20 cellular contexts compared by ENCODE assay signal in genomic region chr14:103093856-103094405, GRCh38. TPM values are rescaled to one million over a fixed set of nuclear protein-coding genes. Genes with fewer than 3 reads are reported as not detected.
DNase-seq lines count a peak whose midpoint lies in the region; ATAC-seq and TF ChIP-seq lines count a peak whose summit lies in the region.
"Had no signal": no experiment of that assay in that cellular context is flagged by ENCODE, and none has a peak within 500 bp of the region (broad histone marks: within the 10 kb centered on the region; RNA-seq: fewer than 3 reads in every experiment).

No MANE protein-coding gene starts in this region.

- DNase-seq in hepatocyte (ENCODE audit: low spot score) (no peak), osteocyte (ENCODE audit: extremely low spot score, unreplicated experiment) (no peak), transverse colon (no peak), Kasumi-1 (lab: John Stamatoyannopoulos, UW) (no peak)
- DNase-seq in activated T-cell treated with anti-CD3 and anti-CD28 coated beads, Interleukin-2, amount 50 U/mL, for 48 hours: no peak
- DNase-seq: activated naive CD8-positive, alpha-beta T cell treated with anti-CD3 and anti-CD28 coated beads, Interleukin-2, amount 10 ng/mL, durations not matched to agents 7 days and 5 days; dorsolateral prefrontal cortex; MG63; NCI-H1694 treated with DMSO at 0.1 percent for 48 hours; stimulated activated CD4-positive, alpha-beta T cell treated with anti-CD3 and anti-CD28 coated beads, Interleukin-2, amount 100 ng/mL, for 48 hours; substantia nigra; WERI-Rb-1 had no signal

- H3K4me1 ChIP-seq in duodenal mucosa (ENCODE audit: control insufficient read depth in 1 of 2, insufficient read depth in 2 of 2, low read length in 2 of 2): peaks cover 31 to 42% of the 10 kb centered on the region in 2 donors
- H3K4me1 ChIP-seq in hepatocyte (ENCODE audit: insufficient read depth): peaks cover 22% of the 10 kb centered on the region
- H3K4me1 ChIP-seq in transverse colon: peaks cover 4 to 36% (median 18%) of the 10 kb centered on the region in 4 donors
- H3K4me1 ChIP-seq: breast epithelium had no signal

- no peak for TF ChIP-seq POLR2A in transverse colon (IDR thresholded peaks at IDR 0.05)

- WGBS in hepatocyte (ENCODE audit: low lambda C conversion rate, missing lambda C conversion rate): 73% methylated on average over 12 of the region's 13 CpGs
- 67% methylated on average over 1 to 13 of the region's 13 CpGs for WGBS in transverse colon (ENCODE audit: low coverage in 1 of 2), 2 donors

- H3K9me3 ChIP-seq in duodenal mucosa (ENCODE audit: control insufficient read depth in 1 of 2, low read length in 2 of 2) (no peaks in the 10 kb centered on the region), hepatocyte (ENCODE audit: low read depth) (no peaks in the 10 kb centered on the region), transverse colon (no peaks in the 10 kb centered on the region)
- H3K9me3 ChIP-seq: breast epithelium, MG63 had no signal

- in situ Hi-C loops in transverse colon (cut with MboI; ENCODE audit: low pct_ligation_motif_present in 1 of 4, low pct_unique_long_range_greater_than_20kb in 1 of 4, low sequenced_read_pairs in 3 of 4): loop anchor here in 1 of 4 donors (25.0 kb wide), 1 partner anchor 193 kb away; no protein-coding TSS in a partner anchor

- peak overlapping the region; percentile 68 for H3K4me2 ChIP-seq in hepatocyte
- H3K4me2 ChIP-seq: GM23338 had no signal

- peak overlapping the region; percentile 50 to 72 for H3K9ac ChIP-seq in duodenal mucosa (ENCODE audit: low read depth in 1 of 2, low read length in 2 of 2)

- peaks cover 4% of the 10 kb centered on the region for H3K4me1 Mint-ChIP-seq in osteocyte (ENCODE audit: unreplicated experiment)
- H3K4me1 Mint-ChIP-seq: activated naive CD8-positive, alpha-beta T cell treated with anti-CD3 and anti-CD28 coated beads, Interleukin-2, amount 10 ng/mL, durations not matched to agents 7 days and 5 days had no signal

- no peaks in the 10 kb centered on the region for H3K9me2 ChIP-seq in hepatocyte (replicated peaks; ENCODE audit: insufficient read depth)

- TF ChIP-seq CTCF in hepatocyte (IDR thresholded peaks at IDR 0.05; ENCODE audit: poor library complexity): no peak
- TF ChIP-seq CTCF in osteocyte (IDR thresholded peaks at IDR 0.05): no peak
- no peak for TF ChIP-seq CTCF in transverse colon (IDR thresholded peaks at IDR 0.05)

- no peaks in the 10 kb centered on the region for H4K20me1 ChIP-seq in hepatocyte (ENCODE audit: insufficient read depth, poor library complexity, severe bottlenecking)

- no peak overlapping the region for H3K4me3 Mint-ChIP-seq in osteocyte (ENCODE audit: unreplicated experiment)
- H3K4me3 Mint-ChIP-seq: activated naive CD8-positive, alpha-beta T cell treated with anti-CD3 and anti-CD28 coated beads, Interleukin-2, amount 10 ng/mL, durations not matched to agents 7 days and 5 days; activated T-helper 1 cell treated with anti-CD3 and anti-CD28 coated beads, Interleukin-12 subunit alpha, Interleukin-12 subunit beta, Interleukin-2, Interleukin-4 antibody, amounts not matched to agents 30 ng/mL and 10 ng/mL and 1 ng/mL, durations not matched to agents 14 hours and 24 hours and 36 hours; GM23338; natural killer cell treated with Interleukin-12 subunit alpha and Interleukin-12 subunit beta and Interleukin-15 and Interleukin-18, amount 100 ng/mL, for 72 hours had no signal

- peaks cover 3% of the 10 kb centered on the region for H3K27me3 Mint-ChIP-seq in osteocyte (ENCODE audit: unreplicated experiment)

- H3K36me3 Mint-ChIP-seq in osteocyte (ENCODE audit: unreplicated experiment): no peaks in the 10 kb centered on the region
- H3K36me3 Mint-ChIP-seq: activated naive CD8-positive, alpha-beta T cell treated with anti-CD3 and anti-CD28 coated beads, Interleukin-2, amount 10 ng/mL, durations not matched to agents 7 days and 5 days; natural killer cell treated with Interleukin-12 subunit alpha and Interleukin-12 subunit beta and Interleukin-15 and Interleukin-18, amount 100 ng/mL, for 72 hours had no signal

- H3K9me3 Mint-ChIP-seq in osteocyte (ENCODE audit: unreplicated experiment): no peaks in the 10 kb centered on the region
- H3K9me3 Mint-ChIP-seq: activated naive CD8-positive, alpha-beta T cell treated with anti-CD3 and anti-CD28 coated beads, Interleukin-2, amount 10 ng/mL, durations not matched to agents 7 days and 5 days; activated T-helper 1 cell treated with anti-CD3 and anti-CD28 coated beads, Interleukin-12 subunit alpha, Interleukin-12 subunit beta, Interleukin-2, Interleukin-4 antibody, amounts not matched to agents 30 ng/mL and 10 ng/mL and 1 ng/mL, durations not matched to agents 14 hours and 24 hours and 36 hours; GM23338; natural killer cell treated with Interleukin-12 subunit alpha and Interleukin-12 subunit beta and Interleukin-15 and Interleukin-18, amount 100 ng/mL, for 72 hours had no signal

- no peak for TF ChIP-seq EP300 in transverse colon (IDR thresholded peaks at IDR 0.05; ENCODE audit: low read depth)

- H3K36me3 ChIP-seq in duodenal mucosa (ENCODE audit: control insufficient read depth in 1 of 2, insufficient read depth in 2 of 2, low read length in 2 of 2): no peaks in the 10 kb centered on the region
- H3K36me3 ChIP-seq in hepatocyte (replicated peaks; ENCODE audit: insufficient read depth, low read depth): no peaks in the 10 kb centered on the region
- no peaks in the 10 kb centered on the region for H3K36me3 ChIP-seq in transverse colon
- H3K36me3 ChIP-seq: breast epithelium, MG63, WERI-Rb-1 had no signal

- H3K27ac ChIP-seq in duodenal mucosa (ENCODE audit: low read depth, low read length): peak overlapping the region; percentile 58
- H3K27ac ChIP-seq in hepatocyte: peak overlapping the region; percentile 88
- peak overlapping the region; percentile 84 to 87 (median 86) for H3K27ac ChIP-seq in transverse colon
- H3K27ac ChIP-seq: dorsolateral prefrontal cortex, WERI-Rb-1 had no signal

- H3K4me3 ChIP-seq in duodenal mucosa (ENCODE audit: low read depth in 1 of 2, low read length in 2 of 2) (peak overlapping the region; percentile 54 to 73), hepatocyte (no peak overlapping the region), transverse colon (peak overlapping the region in 2 of 4 donors; percentile 40 to 43)
- H3K4me3 ChIP-seq: dorsolateral prefrontal cortex, GM23338, MG63 had no signal

- no peak for ATAC-seq in GM19035 (IDR thresholded peaks at IDR 0.05; ENCODE audit: unreplicated experiment)
- ATAC-seq in GM19023 (IDR thresholded peaks at IDR 0.05; ENCODE audit: unreplicated experiment): no peak
- ATAC-seq: GM23338; natural killer cell treated with Interleukin-12 subunit alpha and Interleukin-12 subunit beta and Interleukin-15 and Interleukin-18, amount 100 ng/mL, for 72 hours had no signal

- no peak overlapping the region for H2AFZ ChIP-seq in hepatocyte
- H2AFZ ChIP-seq: GM23338 had no signal

- peak overlapping the region; percentile 18 for H3K27ac Mint-ChIP-seq in osteocyte (ENCODE audit: unreplicated experiment)
- H3K27ac Mint-ChIP-seq: activated naive CD8-positive, alpha-beta T cell treated with anti-CD3 and anti-CD28 coated beads, Interleukin-2, amount 10 ng/mL, durations not matched to agents 7 days and 5 days; activated T-helper 1 cell treated with anti-CD3 and anti-CD28 coated beads, Interleukin-12 subunit alpha, Interleukin-12 subunit beta, Interleukin-2, Interleukin-4 antibody, amounts not matched to agents 30 ng/mL and 10 ng/mL and 1 ng/mL, durations not matched to agents 14 hours and 24 hours and 36 hours; GM23338; natural killer cell treated with Interleukin-12 subunit alpha and Interleukin-12 subunit beta and Interleukin-15 and Interleukin-18, amount 100 ng/mL, for 72 hours had no signal

- H3K79me2 ChIP-seq in hepatocyte: no peaks in the 10 kb centered on the region

- H3K27me3 ChIP-seq in duodenal mucosa (ENCODE audit: control insufficient read depth in 1 of 2, insufficient read depth in 2 of 2, low read length in 2 of 2): no peaks in the 10 kb centered on the region
- no peaks in the 10 kb centered on the region for H3K27me3 ChIP-seq in hepatocyte
- H3K27me3 ChIP-seq in transverse colon: no peaks in the 10 kb centered on the region
- H3K27me3 ChIP-seq: breast epithelium, MG63 had no signal

- intact Hi-C loops in transverse colon (cut with DNase I; ENCODE audit: low total_unique reads): no loop called here

RNA-seq across cellular contexts. Expression of gene EXOC3L4, which starts 0.6 kb away (rescaled TPM):
- total RNA-seq in hepatocyte: 12.4 and 35.3 TPM in 2 replicates
- polyA plus RNA-seq in hepatocyte: 31.0 and 40.3 TPM in 2 replicates
- total RNA-seq in osteocyte: 0.86 TPM in 1 of 2 replicates, not detected in the other
- total RNA-seq in transverse colon: 10 to 100 TPM; 15.2 to 49.0 (median 30.3) TPM
- total RNA-seq: activated naive CD8-positive, alpha-beta T cell treated with anti-CD3 and anti-CD28 coated beads, Interleukin-2, amount 10 ng/mL, durations not matched to agents 7 days and 5 days; activated T-helper 1 cell treated with anti-CD3 and anti-CD28 coated beads, Interleukin-12 subunit alpha, Interleukin-12 subunit beta, Interleukin-2, Interleukin-4 antibody, amounts not matched to agents 30 ng/mL and 10 ng/mL and 1 ng/mL, durations not matched to agents 14 hours and 24 hours and 36 hours; GM23338; natural killer cell treated with Interleukin-12 subunit alpha and Interleukin-12 subunit beta and Interleukin-15 and Interleukin-18, amount 100 ng/mL, for 72 hours had no signal
- polyA plus RNA-seq: GM23338 had no signal

RNA-seq across cellular contexts. Expression of gene LBHD2, which starts 9.9 kb away (rescaled TPM):
- total RNA-seq in hepatocyte (not detected in 2 replicates), osteocyte (not detected in 2 replicates), transverse colon (not detected)
- polyA plus RNA-seq in hepatocyte: 0.21 TPM in 1 of 2 replicates, not detected in the other
- total RNA-seq: activated naive CD8-positive, alpha-beta T cell treated with anti-CD3 and anti-CD28 coated beads, Interleukin-2, amount 10 ng/mL, durations not matched to agents 7 days and 5 days; activated T-helper 1 cell treated with anti-CD3 and anti-CD28 coated beads, Interleukin-12 subunit alpha, Interleukin-12 subunit beta, Interleukin-2, Interleukin-4 antibody, amounts not matched to agents 30 ng/mL and 10 ng/mL and 1 ng/mL, durations not matched to agents 14 hours and 24 hours and 36 hours; breast epithelium; GM23338; left lobe of liver; natural killer cell treated with Interleukin-12 subunit alpha and Interleukin-12 subunit beta and Interleukin-15 and Interleukin-18, amount 100 ng/mL, for 72 hours had no signal
- polyA plus RNA-seq: GM23338 had no signal

RNA-seq across cellular contexts. Expression of gene TNFAIP2, which starts 29.3 kb away (rescaled TPM):
- 14.0 and 16.0 TPM in 2 replicates for total RNA-seq in hepatocyte
- polyA plus RNA-seq in hepatocyte: 14.2 and 28.2 TPM in 2 replicates
- total RNA-seq in osteocyte: 1.3 and 2.9 TPM in 2 replicates
- 10 to 100 TPM; 25.1 to 76.3 (median 52.7) TPM for total RNA-seq in transverse colon

RNA-seq across cellular contexts. Expression of gene CDC42BPB, which starts 36.6 kb away (rescaled TPM):
- total RNA-seq in hepatocyte: 41.7 and 60.6 TPM in 2 replicates
- 9.4 and 10.2 TPM in 2 replicates for polyA plus RNA-seq in hepatocyte
- total RNA-seq in osteocyte: 99.0 and 102 TPM in 2 replicates
- total RNA-seq in transverse colon: 100 to 1,000 TPM; 109 to 160 (median 123) TPM
